1 cellular context compared by ENCODE assay signal in genomic region chr17:45405250-45406086, GRCh38.
TF ChIP-seq lines count a peak whose summit lies in the region.

No MANE protein-coding gene starts in this region.

TF ChIP-seq in H1, 55 proteins besides CTCF, POLR2A, EP300 and RAD21:
- TF ChIP-seq ZNF274 (IDR thresholded peaks at IDR 0.05; ENCODE audit: borderline replicate concordance, extremely low read depth, low read length) (no peak), SIX5 (IDR thresholded peaks at IDR 0.05; ENCODE audit: low read depth, low read length) (no peak), SP1 (IDR thresholded peaks at IDR 0.05; ENCODE audit: low read depth, low read length) (no peak), GTF2F1 (IDR thresholded peaks at IDR 0.05; ENCODE audit: borderline replicate concordance, low read depth, low read length) (no peak), NRF1 (IDR thresholded peaks at IDR 0.05; ENCODE audit: low read depth, low read length) (no peak), HDAC2 (IDR thresholded peaks at IDR 0.05; ENCODE audit: borderline replicate concordance in 1 of 2, low read depth in 2 of 2, low read length in 2 of 2) (no peak), TAF1 (IDR thresholded peaks at IDR 0.05; ENCODE audit: low read depth, low read length) (peak; percentile 39; the same call in 1 of the 2 replicates), SAP30 (IDR thresholded peaks at IDR 0.05; ENCODE audit: insufficient read depth, insufficient replicate concordance, low read length) (no peak), CREB1 (IDR thresholded peaks at IDR 0.05) (peak; percentile 14; the same call in 1 of the 2 replicates), SRF (IDR thresholded peaks at IDR 0.05; ENCODE audit: low read depth, low read length) (no peak), JUND (IDR thresholded peaks at IDR 0.05; ENCODE audit: low read length) (no peak), SP4 (IDR thresholded peaks at IDR 0.05; ENCODE audit: low read length) (no peak), SIN3A (conservative IDR thresholded peaks at IDR 0.05 in 1 of 2, IDR thresholded peaks at IDR 0.05 in 1 of 2; ENCODE audit: low read depth in 1 of 2, low read length in 2 of 2) (peak in 1 of 2 experiments; percentile 56; a peak in 1 of 4 replicates), SP2 (IDR thresholded peaks at IDR 0.05; ENCODE audit: low read length) (no peak), EGR1 (IDR thresholded peaks at IDR 0.05; ENCODE audit: borderline replicate concordance, low read depth, low read length) (peak; percentile 51; the same call in 1 of the 2 replicates), SIRT6 (IDR thresholded peaks at IDR 0.05; ENCODE audit: low read length) (no peak), ATF3 (IDR thresholded peaks at IDR 0.05; ENCODE audit: insufficient read depth, low read depth, low read length) (no peak), CHD7 (IDR thresholded peaks at IDR 0.05; ENCODE audit: insufficient replicate concordance, low read length) (no peak), POU5F1 (IDR thresholded peaks at IDR 0.05; ENCODE audit: low read depth, low read length) (no peak), CBX5 (IDR thresholded peaks at IDR 0.05; ENCODE audit: low read depth, low read length) (no peak), FOSL1 (IDR thresholded peaks at IDR 0.05; ENCODE audit: insufficient read depth, low read depth, low read length) (no peak), ASH2L (IDR thresholded peaks at IDR 0.05; ENCODE audit: low read length) (peak; percentile 22), KDM1A (IDR thresholded peaks at IDR 0.05; ENCODE audit: borderline replicate concordance, low read length) (no peak), KDM5A (IDR thresholded peaks at IDR 0.05; ENCODE audit: low read length) (no peak), CHD1 (IDR thresholded peaks at IDR 0.05; ENCODE audit: low read depth, low read length) (no peak), POLR2AphosphoS5 (IDR thresholded peaks at IDR 0.05; ENCODE audit: low read depth, low read length) (no peak), RFX5 (IDR thresholded peaks at IDR 0.05; ENCODE audit: borderline replicate concordance, low read depth, low read length) (no peak), SUZ12 (IDR thresholded peaks at IDR 0.05; ENCODE audit: low read length) (no peak), TEAD4 (IDR thresholded peaks at IDR 0.05; ENCODE audit: low read depth, low read length) (no peak), USF2 (IDR thresholded peaks at IDR 0.05; ENCODE audit: low read length) (no peak), BRCA1 (IDR thresholded peaks at IDR 0.05; ENCODE audit: low read depth, low read length) (no peak), GABPA (IDR thresholded peaks at IDR 0.05; ENCODE audit: borderline replicate concordance, insufficient read depth, low read length) (no peak), HDAC6 (IDR thresholded peaks at IDR 0.05; ENCODE audit: low read depth, low read length) (no peak), KDM4A (IDR thresholded peaks at IDR 0.05; ENCODE audit: low read depth, low read length, severe bottlenecking) (peak; percentile 17), CHD2 (IDR thresholded peaks at IDR 0.05; ENCODE audit: low read length) (no peak), CEBPB (IDR thresholded peaks at IDR 0.05; ENCODE audit: low read depth, low read length) (no peak), TAF7 (optimal IDR thresholded peaks at IDR 0.05; ENCODE audit: borderline replicate concordance, low read depth, low read length) (no peak), CBX8 (IDR thresholded peaks at IDR 0.05; ENCODE audit: borderline replicate concordance, low read depth, low read length) (no peak), TBP (IDR thresholded peaks at IDR 0.05; ENCODE audit: low read depth, low read length) (peak; percentile 37; the same call in 1 of the 2 replicates), RNF2 (IDR thresholded peaks at IDR 0.05; ENCODE audit: borderline replicate concordance, low read depth, low read length, missing control alignments, poor library complexity, severe bottlenecking) (no peak), BACH1 (IDR thresholded peaks at IDR 0.05; ENCODE audit: low read length) (0 out of 2 replicates have a peak, but pooled peaks have one; percentile 48), MAX (IDR thresholded peaks at IDR 0.05) (no peak), ATF2 (IDR thresholded peaks at IDR 0.05; ENCODE audit: low read length) (no peak), NANOG (IDR thresholded peaks at IDR 0.05; ENCODE audit: insufficient read depth, low read depth, low read length, poor library complexity, severe bottlenecking) (no peak), PHF8 (conservative IDR thresholded peaks at IDR 0.05; ENCODE audit: low read depth, low read length) (0 out of 2 replicates have a peak, but pooled peaks have one; percentile 31), BCL11A (IDR thresholded peaks at IDR 0.05; ENCODE audit: low read depth in 2 of 2, low read length in 2 of 2) (no peak), RBBP5 (IDR thresholded peaks at IDR 0.05; ENCODE audit: borderline replicate concordance, low read depth, low read length) (no peak), JUN (IDR thresholded peaks at IDR 0.05; ENCODE audit: low read depth, low read length) (no peak), E2F6 (IDR thresholded peaks at IDR 0.05) (no peak), CTBP2 (IDR thresholded peaks at IDR 0.05; ENCODE audit: borderline replicate concordance, insufficient read depth, insufficient read length, low read length) (no peak), TCF12 (IDR thresholded peaks at IDR 0.05; ENCODE audit: low read depth, low read length) (no peak), RXRA (IDR thresholded peaks at IDR 0.05; ENCODE audit: insufficient read depth, low read depth, low read length) (no peak), EZH2 (IDR thresholded peaks at IDR 0.05; ENCODE audit: low read depth, low read length, severe bottlenecking) (peak; percentile 31), YY1 (IDR thresholded peaks at IDR 0.05; ENCODE audit: low read depth, low read length) (no peak), MAFK (IDR thresholded peaks at IDR 0.05; ENCODE audit: low read depth, low read length) (no peak)
